In genomic region chr7:116164552-116164951, GRCh38 we compare ENCODE assay signal across 15 cellular contexts. TPM values are rescaled to one million over a fixed set of nuclear protein-coding genes. Genes with fewer than 3 reads are reported as not detected.
DNase-seq lines count a peak whose midpoint lies in the region; ATAC-seq, FAIRE-seq and TF ChIP-seq lines count a peak whose summit lies in the region.
"Had no signal": no experiment of that assay in that cellular context is flagged by ENCODE, and none has a peak within 500 bp of the region (broad histone marks: within the 10 kb centered on the region; RNA-seq: fewer than 3 reads in every experiment).

No MANE protein-coding gene starts in this region.

- CTCF ChIA-PET in GM12878 (lab: Yijun Ruan, JAX): interaction anchor here (0.9 to 3.6 kb wide), 3 partner anchors 12 to 71 kb away, joined by 3 to 19 read pairs (median 16); no protein-coding TSS in a partner anchor

- FAIRE-seq in GM12878 (lab: Jason Lieb, UNC): no peak
- FAIRE-seq: GM19239 had no signal

- H3K27me3 ChIP-seq in GM12878 (replicated peaks in 1 of 2; ENCODE audit: control insufficient read depth in 2 of 2, insufficient read depth in 2 of 2, low read length in 1 of 2): no peaks in the 10 kb centered on the region
- no peaks in the 10 kb centered on the region for H3K27me3 ChIP-seq in tibial artery

- DNase-seq in GM12865 (ENCODE audit: low read depth): peak; percentile 18
- DNase-seq in GM12878 (ENCODE audit: low read depth, low spot score): no peak
- DNase-seq in iris pigment epithelial cell (ENCODE audit: low read depth): peak; percentile 70
- no peak for DNase-seq in tibial artery
- DNase-seq in COLO829 (ENCODE audit: low spot score): no peak
- DNase-seq: CD8-positive, alpha-beta T cell; NCI-H1436; NCI-H2081 treated with DMSO at 0.1 percent for 48 hours; NK-92 treated with Interleukin-12 subunit alpha and Interleukin-12 subunit beta, amount 100 ng/mL, for 24 hours; T-helper 1 cell had no signal

- no peak for TF ChIP-seq CTCF in GM12865 (IDR thresholded peaks at IDR 0.05; ENCODE audit: insufficient read depth, low read depth, low read length, missing control alignments)
- no peak for TF ChIP-seq CTCF in GM12878 (IDR thresholded peaks at IDR 0.05 in 2 of 3, conservative IDR thresholded peaks at IDR 0.05 in 1 of 3; ENCODE audit: control insufficient read depth in 2 of 3, extremely low read depth in 1 of 3, insufficient read depth in 1 of 3, low read depth in 3 of 3, low read length in 3 of 3)
- no peak for TF ChIP-seq CTCF in tibial artery (IDR thresholded peaks at IDR 0.05)

- H4K20me1 ChIP-seq in GM12878 (ENCODE audit: control insufficient read depth, insufficient read depth): no peaks in the 10 kb centered on the region

- TF ChIP-seq POLR2A in GM12878 (IDR thresholded peaks at IDR 0.05; ENCODE audit: low read depth, low read length): no peak

- H2AFZ ChIP-seq in GM12878 (ENCODE audit: control insufficient read depth, low read depth, low read length): no peak overlapping the region

- SMC1A ChIA-PET in GM12878 (lab: Charles Lee; ENCODE audit: uncharacterized antibody, unreplicated experiment): interaction anchor here (0.7 to 1.0 kb wide), 3 partner anchors 15 to 426 kb away, joined by 3 read pairs; no protein-coding TSS in a partner anchor

- ATAC-seq in HG02759 (IDR thresholded peaks at IDR 0.05; ENCODE audit: unreplicated experiment) (peak; percentile 30), GM12878 (peak; percentile 40; the same call in 2 of the 3 replicates), GM19328 (IDR thresholded peaks at IDR 0.05; ENCODE audit: unreplicated experiment) (no peak), GM18517 (IDR thresholded peaks at IDR 0.05; ENCODE audit: unreplicated experiment) (no peak)
- ATAC-seq: CD8-positive, alpha-beta T cell; GM23338 had no signal

- H3K27ac ChIP-seq in GM12878 (ENCODE audit: control insufficient read depth, insufficient read depth) (peak overlapping the region; percentile 17; the same call in 1 of the 2 replicates), tibial artery (no peak overlapping the region)

- POLR2A ChIA-PET in GM12878 (lab: Charles Lee): no interaction called here

- BruUV-seq in GM12878 (replicated peaks; lab: Mats Ljungman, UMichigan): no TSS peak

- H3K4me1 ChIP-seq in GM12878 (ENCODE audit: control insufficient read depth, insufficient read depth, low read length) (peaks cover 49% of the 10 kb centered on the region), tibial artery (no peaks in the 10 kb centered on the region)

- H3K9me3 ChIP-seq in GM12878 (replicated peaks; ENCODE audit: control insufficient read depth, insufficient read depth, low read length) (no peaks in the 10 kb centered on the region; the same call in 2 of the 3 replicates), tibial artery (no peaks in the 10 kb centered on the region)

- intact Hi-C loops in GM12878 (cut with micrococcal nuclease; ENCODE audit: unreplicated experiment) (no loop called here), tibial artery (cut with DNase I; ENCODE audit: low total_unique reads) (no loop called here)

- H3K9ac ChIP-seq in GM12878 (ENCODE audit: control insufficient read depth, insufficient read depth, low read length): no peak overlapping the region

- no peaks in the 10 kb centered on the region for H3K36me3 ChIP-seq in GM12878 (ENCODE audit: control insufficient read depth in 2 of 2, insufficient read depth in 2 of 2, low read length in 1 of 2)
- H3K36me3 ChIP-seq in tibial artery: no peaks in the 10 kb centered on the region

- TF ChIP-seq EP300 in GM12878 (IDR thresholded peaks at IDR 0.05; ENCODE audit: borderline replicate concordance in 1 of 2, control insufficient read depth in 1 of 2, low read depth in 2 of 2, low read length in 2 of 2): no peak

- H3K4me3 ChIP-seq in GM12865 (ENCODE audit: low read depth, low read length) (no peak overlapping the region), GM12878 (no peak overlapping the region), tibial artery (no peak overlapping the region)
- H3K4me3 ChIP-seq: GM23338 had no signal

- no peak overlapping the region for H3K4me2 ChIP-seq in GM12878 (ENCODE audit: control insufficient read depth, insufficient read depth)
- H3K4me2 ChIP-seq: GM23338 had no signal

- in situ Hi-C loops in GM12878 (cut with MboI): no loop called here

- H3K79me2 ChIP-seq in GM12878 (ENCODE audit: control insufficient read depth, insufficient read depth, low read length): no peaks in the 10 kb centered on the region

- RAD21 ChIA-PET in GM12878 (lab: Charles Lee; ENCODE audit: unreplicated experiment): no interaction called here

- TF ChIP-seq RAD21 in GM12878 (IDR thresholded peaks at IDR 0.05; ENCODE audit: insufficient read depth, low read depth, low read length): no peak

TF ChIP-seq in GM12878, 131 proteins besides CTCF, POLR2A, EP300 and RAD21:
- TF ChIP-seq NFXL1 (IDR thresholded peaks at IDR 0.05; ENCODE audit: borderline replicate concordance): no peak
- 0 out of 2 replicates have a peak, but pooled peaks have one; percentile 30 for TF ChIP-seq RELB (IDR thresholded peaks at IDR 0.05; ENCODE audit: low read depth)
- peak; percentile 25; the same call in 1 of the 2 replicates for TF ChIP-seq ATF2 (IDR thresholded peaks at IDR 0.05; ENCODE audit: low read length)
- peak; percentile 51 for TF ChIP-seq JUNB (IDR thresholded peaks at IDR 0.05)
TF ChIP-seq in GM12878: peak in this region for 3.

RNA-seq across cellular contexts. Expression of gene TES, which starts 45.8 kb away (rescaled TPM):
- 23.9 and 26.5 TPM in 2 replicates for total RNA-seq in GM12878 (2013; cell fraction: nucleolus; rRNA removed)
- total RNA-seq in GM12878 (2014; rRNA removed): 66.4 and 73.2 TPM in 2 replicates
- total RNA-seq in GM12878 (2014; rRNA removed; fragmentation: Illumina TruSeq; extraction: Trizol): 59.7 and 59.8 TPM in 2 replicates
- 48.5 and 58.7 TPM in 2 replicates for total RNA-seq in GM12878 (2021)
- polyA plus RNA-seq in GM12878 (2011; ENCODE audit: low read depth): 36.0 TPM
- 54.3 and 70.1 TPM in 2 replicates for polyA plus RNA-seq in GM12878 (2011; rRNA removed)
- polyA plus RNA-seq in GM12878 (2011; cell fraction: cytosol; rRNA removed): 33.3 and 36.5 TPM in 2 replicates
- 28.9 and 71.6 TPM in 2 replicates for polyA plus RNA-seq in GM12878 (2011; cell fraction: nucleus; rRNA removed)
- 40.6 and 44.6 TPM in 2 replicates for polyA plus RNA-seq in GM12878 (2012)
- polyA plus RNA-seq in GM12878 (2014; fragmentation: Illumina TruSeq; extraction: Trizol): 63.4 and 77.1 TPM in 2 replicates
- 10 to 100 TPM; 31.2 to 41.7 TPM for polyA plus RNA-seq in GM12878 (2014; fragmentation: Nextera tagmentation; extraction: Ambion mirVana)
- polyA plus RNA-seq in GM12878 (2014; rRNA removed): 49.5 and 50.9 TPM in 2 replicates
- 10 to 100 TPM; 70.6 to 77.5 TPM for polyA plus RNA-seq in GM12878 (2016; fragmentation: Nextera tagmentation; extraction: Ambion mirVana)
- polyA minus RNA-seq in GM12878 (2011; rRNA and poly(A)+ RNA removed): 36.1 and 40.0 TPM in 2 replicates
- polyA minus RNA-seq in GM12878 (2011; cell fraction: cytosol; rRNA and poly(A)+ RNA removed): 12.0 and 17.5 TPM in 2 replicates
- 11.0 and 28.4 TPM in 2 replicates for polyA minus RNA-seq in GM12878 (2011; cell fraction: nucleus; rRNA and poly(A)+ RNA removed)

Comparison
In these comparisons a context has a peak if more than half of its experiments do, and no peak if none do; other contexts are left out.
1. DNase-seq: peak in GM12865 (single experiment) and iris pigment epithelial cell (single experiment); none in GM12878 (single experiment), tibial artery (0 of 2) and COLO829 (single experiment).
2. ATAC-seq: peak in HG02759 (single experiment) and GM12878 (single experiment); none in GM19328 (single experiment) and GM18517 (single experiment).